In genomic region chr12:646303-647038, GRCh38 we compare ENCODE assay signal across 13 cellular contexts. TPM values are rescaled to one million over a fixed set of nuclear protein-coding genes. Genes with fewer than 3 reads are reported as not detected.
A peak's percentile ranks its signal among the peaks of the same experiment; 100 is the strongest.
DNase-seq lines count a peak whose midpoint lies in the region; ATAC-seq, FAIRE-seq and TF ChIP-seq lines count a peak whose summit lies in the region.
"Had no signal": no experiment of that assay in that cellular context is flagged by ENCODE, and none has a peak within 500 bp of the region (broad histone marks: within the 10 kb centered on the region; RNA-seq: fewer than 3 reads in every experiment).

No MANE protein-coding gene starts in this region.

- H3K9me2 ChIP-seq in PC-3 (replicated peaks; ENCODE audit: low read length): no peaks in the 10 kb centered on the region

- CTCF ChIA-PET in A549 (lab: Yijun Ruan, JAX): interaction anchor here (0.9 to 4.0 kb wide), 6 partner anchors 22 to 105 kb away, joined by 3 to 24 read pairs (median 6); partner anchors contain the start of gene WNK1
- CTCF ChIA-PET in PC-3 (lab: Charles Lee): interaction anchor here (1.0 kb wide), 1 partner anchor 104 kb away, joined by 3 read pairs; no protein-coding TSS in a partner anchor

- H3K4me1 ChIP-seq in A549: peaks cover 46% of the 10 kb centered on the region
- peaks cover 18 to 36% of the 10 kb centered on the region in 2 donors for H3K4me1 ChIP-seq in ascending aorta
- H3K4me1 ChIP-seq in left ventricle myocardium inferior: peaks cover 52% of the 10 kb centered on the region
- H3K4me1 ChIP-seq in parathyroid adenoma: peaks cover 22% of the 10 kb centered on the region
- peaks cover 18% of the 10 kb centered on the region for H3K4me1 ChIP-seq in PC-3 (ENCODE audit: insufficient read depth, low read length)

- intact Hi-C loops in ascending aorta (cut with DNase I) (loop anchor here (2.0 kb wide), 1 partner anchor 14 kb away; no protein-coding TSS in a partner anchor), left ventricle myocardium inferior (cut with micrococcal nuclease) (loop anchor here (10.0 kb wide), 1 partner anchor 108 kb away; the partner anchor contains the start of gene WNK1), PC-3 (cut with micrococcal nuclease) (no loop called here)

- no peak for FAIRE-seq in A549 (lab: Jason Lieb, UNC)
- FAIRE-seq: G401.6 had no signal

- TF ChIP-seq RAD21 in A549 (conservative IDR thresholded peaks at IDR 0.05 in 1 of 2, IDR thresholded peaks at IDR 0.05 in 1 of 2): no peak

- H3K36me3 ChIP-seq in ascending aorta: no peaks in the 10 kb centered on the region
- no peaks in the 10 kb centered on the region for H3K36me3 ChIP-seq in left ventricle myocardium inferior
- H3K36me3 ChIP-seq in parathyroid adenoma (ENCODE audit: control insufficient read depth, insufficient read depth, low read length): no peaks in the 10 kb centered on the region
- H3K36me3 ChIP-seq in PC-3 (ENCODE audit: low read depth, low read length): no peaks in the 10 kb centered on the region

- POLR2A ChIA-PET in A549 (lab: Yijun Ruan, JAX) (interaction anchor here (0.8 to 1.1 kb wide), 2 partner anchors 14 to 106 kb away, joined by 3 read pairs; partner anchors contain the start of gene WNK1), PC-3 (lab: Charles Lee; ENCODE audit: unreplicated experiment) (no interaction called here)

- H3K27ac ChIP-seq in A549 (peak overlapping the region; percentile 98), ascending aorta (peak overlapping the region; percentile 97 to 99), left ventricle myocardium inferior (replicated peaks) (peak overlapping the region; percentile 100), parathyroid adenoma (peak overlapping the region; percentile 43), PC-3 (ENCODE audit: low read length) (no peak overlapping the region)
- H3K27ac ChIP-seq: VCaP had no signal

- ATAC-seq in A549: peak in 1 of 2 experiments; percentile 47; a peak in 3 of 6 replicates
- no peak for ATAC-seq in GM18502 (IDR thresholded peaks at IDR 0.05; ENCODE audit: poor library complexity, unreplicated experiment)
- ATAC-seq in PC-3: no peak
- ATAC-seq: left colon had no signal

- 0 out of 3 replicates have a peak, but pooled peaks cover 2% of the 10 kb centered on the region for H3K9me3 ChIP-seq in A549
- no peaks in the 10 kb centered on the region for H3K9me3 ChIP-seq in ascending aorta
- H3K9me3 ChIP-seq in left ventricle myocardium inferior (replicated peaks): no peaks in the 10 kb centered on the region
- no peaks in the 10 kb centered on the region for H3K9me3 ChIP-seq in parathyroid adenoma (ENCODE audit: control insufficient read depth, low read length)
- no peaks in the 10 kb centered on the region for H3K9me3 ChIP-seq in PC-3 (ENCODE audit: low read length)

- H3K4me3 ChIP-seq in A549 (no peak overlapping the region), ascending aorta (no peak overlapping the region), left ventricle myocardium inferior (peak overlapping the region; percentile 46), parathyroid adenoma (ENCODE audit: low read depth, low read length) (no peak overlapping the region), PC-3 (ENCODE audit: low read length) (no peak overlapping the region)

- peak in 1 of 2 experiments; percentile 58 for DNase-seq in A549 (ENCODE audit: low read depth in 1 of 2, low spot score in 1 of 2)
- DNase-seq in ascending aorta (ENCODE audit: low spot score in 2 of 2): peak; percentile 12 to 80
- peak; percentile 75 for DNase-seq in left ventricle myocardium inferior
- DNase-seq in NCI-H1105 treated with DMSO at 0.1 percent for 48 hours (lab: John Stamatoyannopoulos, UW): no peak
- no peak for DNase-seq in GM10266 (ENCODE audit: extremely low spot score)
- DNase-seq in PC-3: no peak
- DNase-seq: activated naive CD4-positive, alpha-beta T cell treated with Interleukin-2 at 50 U/mL for 16 hours; NCI-H1694 had no signal

- no peaks in the 10 kb centered on the region for H3F3A ChIP-seq in PC-3 (ENCODE audit: low read length, unreplicated experiment)

- TF ChIP-seq POLR2A in A549 (IDR thresholded peaks at IDR 0.05; ENCODE audit: low read length): no peak

- no peaks in the 10 kb centered on the region for H3K79me2 ChIP-seq in parathyroid adenoma
- H3K79me2 ChIP-seq in PC-3 (ENCODE audit: low read length): no peaks in the 10 kb centered on the region

- H3K9ac ChIP-seq in parathyroid adenoma (no peak overlapping the region), PC-3 (ENCODE audit: low read length) (no peak overlapping the region)

- H3K4me2 ChIP-seq in A549 (peak overlapping the region; percentile 48), parathyroid adenoma (ENCODE audit: low read length) (no peak overlapping the region), PC-3 (ENCODE audit: low read length) (no peak overlapping the region)

- H4K20me1 ChIP-seq in PC-3 (ENCODE audit: low read length): no peaks in the 10 kb centered on the region

- H2AFZ ChIP-seq in parathyroid adenoma (peak overlapping the region; percentile 69), PC-3 (ENCODE audit: low read length) (no peak overlapping the region)

- TF ChIP-seq EP300 in A549 (IDR thresholded peaks at IDR 0.05): no peak

- H3K27me3 ChIP-seq in ascending aorta: no peaks in the 10 kb centered on the region
- H3K27me3 ChIP-seq in left ventricle myocardium inferior (ENCODE audit: low read depth): no peaks in the 10 kb centered on the region
- no peaks in the 10 kb centered on the region for H3K27me3 ChIP-seq in parathyroid adenoma (ENCODE audit: control insufficient read depth, insufficient read depth, low read length)
- no peaks in the 10 kb centered on the region for H3K27me3 ChIP-seq in PC-3 (ENCODE audit: low read length)

- BruUV-seq in PC-3 (replicated peaks; lab: Mats Ljungman, UMichigan): no TSS peak

- WGBS in A549 (ENCODE audit: missing lambda C conversion rate): 56% methylated on average over 12 of the region's 12 CpGs

- no peak for TF ChIP-seq CTCF in A549 (IDR thresholded peaks at IDR 0.05)
- TF ChIP-seq CTCF in ascending aorta (IDR thresholded peaks at IDR 0.05): no peak
- no peak for TF ChIP-seq CTCF in left ventricle myocardium inferior (IDR thresholded peaks at IDR 0.05; ENCODE audit: borderline replicate concordance)
- TF ChIP-seq CTCF in parathyroid adenoma (IDR thresholded peaks at IDR 0.05): no peak
- no peak for TF ChIP-seq CTCF in GM10266 (IDR thresholded peaks at IDR 0.05; ENCODE audit: control insufficient read depth, insufficient read depth, low read depth, missing control alignments)
- no peak for TF ChIP-seq CTCF in PC-3 (conservative IDR thresholded peaks at IDR 0.05; ENCODE audit: low read depth, low read length)

TF ChIP-seq in A549, 52 proteins besides CTCF, POLR2A, EP300 and RAD21:
- TF ChIP-seq, protein P1, sequence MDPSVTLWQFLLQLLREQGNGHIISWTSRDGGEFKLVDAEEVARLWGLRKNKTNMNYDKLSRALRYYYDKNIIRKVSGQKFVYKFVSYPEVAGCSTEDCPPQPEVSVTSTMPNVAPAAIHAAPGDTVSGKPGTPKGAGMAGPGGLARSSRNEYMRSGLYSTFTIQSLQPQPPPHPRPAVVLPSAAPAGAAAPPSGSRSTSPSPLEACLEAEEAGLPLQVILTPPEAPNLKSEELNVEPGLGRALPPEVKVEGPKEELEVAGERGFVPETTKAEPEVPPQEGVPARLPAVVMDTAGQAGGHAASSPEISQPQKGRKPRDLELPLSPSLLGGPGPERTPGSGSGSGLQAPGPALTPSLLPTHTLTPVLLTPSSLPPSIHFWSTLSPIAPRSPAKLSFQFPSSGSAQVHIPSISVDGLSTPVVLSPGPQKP (IDR thresholded peaks at IDR 0.05; ENCODE audit: low read depth, low read length): no peak
- TF ChIP-seq MAZ (IDR thresholded peaks at IDR 0.05; ENCODE audit: borderline replicate concordance, low read depth, low read length): no peak
- no peak for TF ChIP-seq JUN (IDR thresholded peaks at IDR 0.05)
- no peak for TF ChIP-seq ZC3H11A (IDR thresholded peaks at IDR 0.05)
- no peak for TF ChIP-seq CHD4 (IDR thresholded peaks at IDR 0.05; ENCODE audit: borderline replicate concordance)
- no peak for TF ChIP-seq HOXB5 (CRISPR knock-in tag; IDR thresholded peaks at IDR 0.05)
- no peak for TF ChIP-seq JUNB (IDR thresholded peaks at IDR 0.05)
- no peak for TF ChIP-seq E2F6 (IDR thresholded peaks at IDR 0.05; ENCODE audit: borderline replicate concordance, low read depth)
- no peak for TF ChIP-seq RCOR1 (IDR thresholded peaks at IDR 0.05; ENCODE audit: low read depth, low read length)
- no peak for TF ChIP-seq KDM1A (IDR thresholded peaks at IDR 0.05; ENCODE audit: low read depth)
- no peak for TF ChIP-seq TP53 (CRISPR knock-in tag; IDR thresholded peaks at IDR 0.05)
- no peak for TF ChIP-seq FOXS1 (CRISPR knock-in tag; IDR thresholded peaks at IDR 0.05)
- TF ChIP-seq MAFK (IDR thresholded peaks at IDR 0.05; ENCODE audit: partially characterized antibody): no peak

RNA-seq across cellular contexts. Expression of gene NINJ2, which starts 16.8 kb away (rescaled TPM):
- polyA plus RNA-seq in A549 (2011; rRNA removed) (1.2 and 1.7 TPM in 2 replicates), A549 (2017; fragmentation: RNase III; extraction: RNeasy Plus Mini Kit Qiagen cat#74134 plus additional on column Dnase treatment) (0.67 to 0.76 TPM (median 0.70 TPM) in 3 replicates)
- 1.2 and 1.5 TPM in 2 replicates for polyA plus RNA-seq in A549 (2012; cell fraction: cytosol; rRNA removed)
- 0.82 and 0.83 TPM in 2 replicates for polyA plus RNA-seq in A549 (2012; cell fraction: nucleus; rRNA removed)
- 1.6 and 2.7 TPM in 2 replicates for polyA minus RNA-seq in A549 (2011; rRNA and poly(A)+ RNA removed)
- total RNA-seq in ascending aorta (24.1 TPM), left ventricle myocardium inferior (4.6 TPM), PC-3 (2014; rRNA removed) (not detected in 2 replicates)

Comparison
In these comparisons a context has a peak if more than half of its experiments do, and no peak if none do; other contexts are left out.
1. DNase-seq: peak in ascending aorta (2 of 2) and left ventricle myocardium inferior (single experiment); none in NCI-H1105 treated with DMSO at 0.1 percent for 48 hours (single experiment), GM10266 (single experiment) and PC-3 (single experiment).